9 cellular contexts compared by ENCODE assay signal in genomic region chrX:130173190-130173895, GRCh38. TPM values are rescaled to one million over a fixed set of nuclear protein-coding genes. Genes with fewer than 3 reads are reported as not detected.
DNase-seq lines count a peak whose midpoint lies in the region; ATAC-seq and TF ChIP-seq lines count a peak whose summit lies in the region.
"Had no signal": no experiment of that assay in that cellular context is flagged by ENCODE, and none has a peak within 500 bp of the region (broad histone marks: within the 10 kb centered on the region; RNA-seq: fewer than 3 reads in every experiment).

No MANE protein-coding gene starts in this region.

- peak overlapping the region; percentile 71; the same call in 1 of the 2 replicates for H2AFZ ChIP-seq in SK-N-SH (ENCODE audit: low read depth)

- intact Hi-C loops in upper lobe of right lung (cut with DNase I), result no loop called here

- TF ChIP-seq EP300 in SK-N-SH (IDR thresholded peaks at IDR 0.05; ENCODE audit: borderline replicate concordance in 1 of 2, low read depth in 1 of 2, low read length in 1 of 2), result no peak

- no peaks in the 10 kb centered on the region; the same call in 1 of the 2 replicates for H3K27me3 ChIP-seq in SK-N-SH (ENCODE audit: insufficient read depth)
- no peaks in the 10 kb centered on the region for H3K27me3 ChIP-seq in RWPE2 (ENCODE audit: insufficient read depth, poor library complexity, severe bottlenecking)
- H3K27me3 ChIP-seq in upper lobe of right lung, result no peaks in the 10 kb centered on the region

- peak overlapping the region; percentile 33; the same call in 1 of the 2 replicates for H3K9ac ChIP-seq in SK-N-SH

- CTCF ChIA-PET in SK-N-SH (lab: Yijun Ruan, JAX), result interaction anchor here (0.6 to 3.5 kb wide), 7 partner anchors 13 to 94 kb away, joined by 3 to 21 read pairs (median 4); no protein-coding TSS in a partner anchor

- peaks cover 8% of the 10 kb centered on the region for H3F3A ChIP-seq in SK-N-SH (replicated peaks; ENCODE audit: insufficient read depth)

- TF ChIP-seq CTCF in SK-N-SH (IDR thresholded peaks at IDR 0.05) (no peak), RWPE2 (IDR thresholded peaks at IDR 0.05; ENCODE audit: poor library complexity, severe bottlenecking) (no peak), mesothelial cell of epicardium (IDR thresholded peaks at IDR 0.05; ENCODE audit: unreplicated experiment) (no peak), upper lobe of right lung (IDR thresholded peaks at IDR 0.05) (no peak)

- peaks cover 2% of the 10 kb centered on the region for H3K27me3 Mint-ChIP-seq in mesothelial cell of epicardium (ENCODE audit: low read depth)

- no peaks in the 10 kb centered on the region for H3K79me2 ChIP-seq in SK-N-SH (ENCODE audit: insufficient read depth)

- H3K27ac ChIP-seq in SK-N-SH (ENCODE audit: low read depth in 2 of 2, low read length in 1 of 2), result peak overlapping the region; percentile 65 to 67
- H3K27ac ChIP-seq in RWPE2 (ENCODE audit: poor library complexity, severe bottlenecking), result no peak overlapping the region
- peak overlapping the region; percentile 51 for H3K27ac ChIP-seq in upper lobe of right lung
- H3K27ac ChIP-seq: C4-2B had no signal

- peak overlapping the region; percentile 76 for H3K27ac Mint-ChIP-seq in mesothelial cell of epicardium

- ATAC-seq in SK-N-SH treated with all-trans-retinoic acid at 6 μM for 48 hours (no peak), HG02763 (IDR thresholded peaks at IDR 0.05; ENCODE audit: unreplicated experiment) (peak; percentile 30), RWPE2 (ENCODE audit: low read depth) (peak; percentile 21; the same call in 1 of the 3 replicates), upper lobe of right lung (peak; percentile 62), GM19023 (IDR thresholded peaks at IDR 0.05; ENCODE audit: unreplicated experiment) (no peak)

- no peak overlapping the region for H3K4me2 ChIP-seq in SK-N-SH

- peaks cover 11% of the 10 kb centered on the region for H3K9me3 Mint-ChIP-seq in mesothelial cell of epicardium

- H3K36me3 Mint-ChIP-seq in mesothelial cell of epicardium, result peaks cover 2% of the 10 kb centered on the region

- WGBS in SK-N-SH (ENCODE audit: low lambda C conversion rate), result 32% methylated on average over 7 of the region's 7 CpGs

- DNase-seq in SK-N-SH (no peak), RWPE2 (ENCODE audit: low spot score) (no peak), cerebellum (ENCODE audit: low spot score) (peak; percentile 35), mesothelial cell of epicardium (ENCODE audit: low spot score in 2 of 2, unreplicated experiment in 2 of 2) (no peak), upper lobe of right lung (no peak)

- H3K9me2 ChIP-seq in SK-N-SH, result no peaks in the 10 kb centered on the region

- no peaks in the 10 kb centered on the region for H3K9me3 ChIP-seq in SK-N-SH
- no peaks in the 10 kb centered on the region for H3K9me3 ChIP-seq in RWPE2 (ENCODE audit: severe bottlenecking)
- H3K9me3 ChIP-seq in upper lobe of right lung, result no peaks in the 10 kb centered on the region

- H3K4me3 ChIP-seq in SK-N-SH (ENCODE audit: low read depth in 2 of 2, low read length in 1 of 2) (peak overlapping the region in 1 of 2 experiments; percentile 56; a peak in 2 of 4 replicates), RWPE2 (ENCODE audit: severe bottlenecking) (no peak overlapping the region), upper lobe of right lung (peak overlapping the region; percentile 53)

- no peaks in the 10 kb centered on the region for H4K20me1 ChIP-seq in SK-N-SH (ENCODE audit: insufficient read depth)

- peaks cover 34% of the 10 kb centered on the region for H3K4me1 Mint-ChIP-seq in mesothelial cell of epicardium

- peak overlapping the region; percentile 70 for H3K4me3 Mint-ChIP-seq in mesothelial cell of epicardium

- TF ChIP-seq RAD21 in SK-N-SH (IDR thresholded peaks at IDR 0.05; ENCODE audit: low read length), result no peak

- H3K4me1 ChIP-seq in SK-N-SH (ENCODE audit: control insufficient read depth in 1 of 2, insufficient read depth in 2 of 2, low read depth in 1 of 2, low read length in 1 of 2) (peaks cover 8 to 14% of the 10 kb centered on the region in 2 experiments; a peak in 2 of 4 replicates), RWPE2 (ENCODE audit: insufficient read depth, poor library complexity, severe bottlenecking) (peaks cover 10% of the 10 kb centered on the region), upper lobe of right lung (peaks cover 10% of the 10 kb centered on the region)

- no peaks in the 10 kb centered on the region for H3K36me3 ChIP-seq in SK-N-SH (replicated peaks in 1 of 2; ENCODE audit: control insufficient read depth in 1 of 2, insufficient read depth in 2 of 2, low read length in 1 of 2)
- H3K36me3 ChIP-seq in RWPE2 (ENCODE audit: low read depth), result no peaks in the 10 kb centered on the region
- no peaks in the 10 kb centered on the region for H3K36me3 ChIP-seq in upper lobe of right lung

- POLR2A ChIA-PET in SK-N-SH (lab: Yijun Ruan, JAX), result interaction anchor here (0.6 to 2.3 kb wide), 2 partner anchors 8 to 93 kb away, joined by 7 to 8 read pairs; partner anchors contain the start of gene AIFM1

TF ChIP-seq in SK-N-SH, 30 proteins besides CTCF, POLR2A, EP300 and RAD21 (continues in another document):
- TF ChIP-seq ZBTB33 (IDR thresholded peaks at IDR 0.05; ENCODE audit: borderline replicate concordance, low read depth) (no peak), GATA2 (CRISPR knock-in tag; IDR thresholded peaks at IDR 0.05) (no peak), ELF1 (IDR thresholded peaks at IDR 0.05) (no peak), RXRA (IDR thresholded peaks at IDR 0.05; ENCODE audit: borderline replicate concordance, low read depth) (no peak), SIN3A (IDR thresholded peaks at IDR 0.05; ENCODE audit: borderline replicate concordance, low read depth, low read length) (no peak), FOSL2 (IDR thresholded peaks at IDR 0.05; ENCODE audit: borderline replicate concordance, low read depth) (no peak), TEAD4 (IDR thresholded peaks at IDR 0.05; ENCODE audit: borderline replicate concordance, insufficient read depth) (no peak), POLR2AphosphoS5 (IDR thresholded peaks at IDR 0.05; ENCODE audit: low read depth, low read length) (no peak), MXI1 (IDR thresholded peaks at IDR 0.05; ENCODE audit: low read depth, low read length) (no peak), CHD2 (IDR thresholded peaks at IDR 0.05; ENCODE audit: low read length, partially characterized antibody) (no peak)

TF ChIP-seq in SK-N-SH treated with all-trans-retinoic acid at 6 μM for 48 hours, 23 proteins besides CTCF, POLR2A, EP300 and RAD21:
- TF ChIP-seq BACH2 (CRISPR knock-in tag; IDR thresholded peaks at IDR 0.05; ENCODE audit: borderline replicate concordance), result no peak
- no peak for TF ChIP-seq TOX (CRISPR knock-in tag; IDR thresholded peaks at IDR 0.05; ENCODE audit: borderline replicate concordance)

RNA-seq across cellular contexts. Expression of gene RAB33A, which starts 1.6 kb away (rescaled TPM):
- polyA plus RNA-seq in SK-N-SH (2012; rRNA removed), result 1.2 and 2.0 TPM in 2 replicates
- 1.3 and 2.5 TPM in 2 replicates for polyA plus RNA-seq in SK-N-SH (2012; cell fraction: cytosol; rRNA removed)
- polyA plus RNA-seq in SK-N-SH (2012; cell fraction: nucleus; rRNA removed), result 0.21 and 0.39 TPM in 2 replicates
- total RNA-seq in cerebellum, result 13.5 TPM
- total RNA-seq in mesothelial cell of epicardium, result 4.2 to 4.6 TPM (median 4.3 TPM) in 3 replicates
- 0.75 TPM for total RNA-seq in upper lobe of right lung

RNA-seq across cellular contexts. Expression of gene AIFM1, which starts 7.7 kb away (rescaled TPM):
- polyA plus RNA-seq in SK-N-SH (2012; rRNA removed), result 49.8 and 61.4 TPM in 2 replicates
- 53.5 and 61.9 TPM in 2 replicates for polyA plus RNA-seq in SK-N-SH (2012; cell fraction: cytosol; rRNA removed)
- 31.3 and 34.0 TPM in 2 replicates for polyA plus RNA-seq in SK-N-SH (2012; cell fraction: nucleus; rRNA removed)
- total RNA-seq in cerebellum (9.6 TPM), mesothelial cell of epicardium (31.3 to 34.6 TPM (median 32.1 TPM) in 3 replicates), upper lobe of right lung (23.2 TPM)

Comparison
In these comparisons a context has a peak if more than half of its experiments do, and no peak if none do; other contexts are left out.
1. ATAC-seq: peak in HG02763 (single experiment), RWPE2 (single experiment) and upper lobe of right lung (single experiment); none in SK-N-SH treated with all-trans-retinoic acid at 6 μM for 48 hours (single experiment) and GM19023 (single experiment).